Comparison of ENCODE assay signal across 8 cellular contexts in genomic region chr7:99557940-99558305, GRCh38. TPM values are rescaled to one million over a fixed set of nuclear protein-coding genes. Genes with fewer than 3 reads are reported as not detected.
DNase-seq lines count a peak whose midpoint lies in the region; ATAC-seq and TF ChIP-seq lines count a peak whose summit lies in the region.

No MANE protein-coding gene starts in this region.

- no peak for TF ChIP-seq CTCF in adrenal gland (IDR thresholded peaks at IDR 0.05)
- no peak for TF ChIP-seq CTCF in right lobe of liver (IDR thresholded peaks at IDR 0.05)
- no peak for TF ChIP-seq CTCF in tibial nerve (IDR thresholded peaks at IDR 0.05)

- H3K4me1 Mint-ChIP-seq in activated T-cell treated with anti-CD3 and anti-CD28 coated beads, Interleukin-2, amount 50 U/mL, for 24 hours (ENCODE audit: low read depth): peaks cover 53% of the 10 kb centered on the region

- H3K27ac ChIP-seq in adrenal gland (peak overlapping the region; percentile 88 to 99 (median 97)), right lobe of liver (peak overlapping the region; percentile 92 to 99 (median 92)), tibial nerve (peak overlapping the region; percentile 91 to 98 (median 96))

- peaks cover 92% of the 10 kb centered on the region for H3K36me3 Mint-ChIP-seq in activated T-cell treated with anti-CD3 and anti-CD28 coated beads, Interleukin-2, amount 50 U/mL, for 24 hours (ENCODE audit: low read depth)

- no peak for TF ChIP-seq EP300 in tibial nerve (IDR thresholded peaks at IDR 0.05)

- intact Hi-C loops in adrenal gland (cut with DNase I) (no loop called here), right lobe of liver (cut with DNase I) (no loop called here)

- WGBS in adrenal gland, 4 donors: 1 to 2% (median 1%) methylated on average over 17 of the region's 17 CpGs
- 0% methylated on average over 15 of the region's 17 CpGs for WGBS in right lobe of liver (ENCODE audit: insufficient coverage, low coverage, low lambda C conversion rate, missing lambda C conversion rate)
- WGBS in tibial nerve, 2 donors: 2 to 3% methylated on average over 17 of the region's 17 CpGs

- H3K27me3 Mint-ChIP-seq in activated T-cell treated with anti-CD3 and anti-CD28 coated beads, Interleukin-2, amount 50 U/mL, for 24 hours: no peaks in the 10 kb centered on the region

- no peaks in the 10 kb centered on the region for H3K9me3 Mint-ChIP-seq in activated T-cell treated with anti-CD3 and anti-CD28 coated beads, Interleukin-2, amount 50 U/mL, for 24 hours

- H3K4me3 ChIP-seq in adrenal gland (peak overlapping the region; percentile 82 to 99 (median 89)), right lobe of liver (peak overlapping the region; percentile 95 to 97 (median 97)), tibial nerve (peak overlapping the region; percentile 82 to 98 (median 92))

- H3K9me3 ChIP-seq in adrenal gland (replicated peaks in 1 of 3) (no peaks in the 10 kb centered on the region), right lobe of liver (no peaks in the 10 kb centered on the region), tibial nerve (no peaks in the 10 kb centered on the region)

- no peak for TF ChIP-seq POLR2A in adrenal gland (IDR thresholded peaks at IDR 0.05)
- TF ChIP-seq POLR2A in right lobe of liver (IDR thresholded peaks at IDR 0.05): no peak
- TF ChIP-seq POLR2A in tibial nerve (IDR thresholded peaks at IDR 0.05): no peak

- ATAC-seq in HG03103 (IDR thresholded peaks at IDR 0.05; ENCODE audit: low read depth, unreplicated experiment): peak; percentile 40
- peak in 3 of 4 donors; percentile 8 to 65 (median 10) for ATAC-seq in right lobe of liver

- H3K27me3 ChIP-seq in adrenal gland: no peaks in the 10 kb centered on the region
- no peaks in the 10 kb centered on the region for H3K27me3 ChIP-seq in right lobe of liver
- no peaks in the 10 kb centered on the region for H3K27me3 ChIP-seq in tibial nerve

- peak overlapping the region; percentile 98 for H3K27ac Mint-ChIP-seq in activated T-cell treated with anti-CD3 and anti-CD28 coated beads, Interleukin-2, amount 50 U/mL, for 24 hours

- peak overlapping the region; percentile 94 for H3K4me3 Mint-ChIP-seq in activated T-cell treated with anti-CD3 and anti-CD28 coated beads, Interleukin-2, amount 50 U/mL, for 24 hours

- no peak for DNase-seq in activated T-cell treated with anti-CD3 and anti-CD28 coated beads, Interleukin-2, amount 50 U/mL, for 24 hours
- no peak for DNase-seq in activated T-cell treated with anti-CD3 and anti-CD28 coated beads, Interleukin-2, amount 50 U/mL, for 1 hour
- DNase-seq in adrenal gland: no peak
- no peak for DNase-seq in right lobe of liver
- no peak for DNase-seq in tibial nerve (ENCODE audit: low spot score in 2 of 2)
- no peak for DNase-seq in inferior parietal cortex (ENCODE audit: extremely low spot score)
- DNase-seq in T1000 (lab: John Stamatoyannopoulos, UW): no peak

- H3K36me3 ChIP-seq in adrenal gland (replicated peaks in 1 of 2): peaks cover 0 to 36% of the 10 kb centered on the region in 2 donors
- peaks cover 5 to 26% (median 16%) of the 10 kb centered on the region in 4 donors for H3K36me3 ChIP-seq in right lobe of liver
- H3K36me3 ChIP-seq in tibial nerve: peaks cover 3 to 56% (median 7%) of the 10 kb centered on the region in 3 donors

- H3K4me1 ChIP-seq in adrenal gland (replicated peaks in 1 of 2) (peaks cover 23 to 41% of the 10 kb centered on the region in 2 donors), right lobe of liver (peaks cover 0 to 18% (median 8%) of the 10 kb centered on the region in 4 donors), tibial nerve (peaks cover 0 to 63% (median 20%) of the 10 kb centered on the region in 4 donors)

RNA-seq across cellular contexts. Expression of gene ZNF655, which starts 0.5 kb away (rescaled TPM):
- total RNA-seq in adrenal gland (100 to 1,000 TPM in 2 of 8 donors, 10 to 100 TPM in 6; 44.9 to 132 (median 68.9) TPM), right lobe of liver (10 to 100 TPM; 21.5 to 44.4 (median 26.0) TPM), tibial nerve (100 to 1,000 TPM in 2 of 4 donors, 10 to 100 TPM in 2; 90.8 to 140 (median 104) TPM)
- polyA plus RNA-seq in adrenal gland: 10 to 100 TPM; 37.6 to 56.9 (median 49.3) TPM

RNA-seq across cellular contexts. Expression of gene FAM200A, which starts 6.0 kb away (rescaled TPM):
- total RNA-seq in adrenal gland (1 to 10 TPM; 4.0 to 8.9 (median 6.4) TPM), right lobe of liver (1 to 10 TPM; 1.4 to 3.4 (median 2.3) TPM), tibial nerve (1 to 10 TPM; 4.8 to 8.8 (median 5.6) TPM)
- 10 to 100 TPM in 1 of 3 donors, 1 to 10 TPM in 2; 5.6 to 10.7 (median 9.3) TPM for polyA plus RNA-seq in adrenal gland

RNA-seq across cellular contexts. Expression of gene TMEM225B, which starts 40.1 kb away (rescaled TPM):
- total RNA-seq in adrenal gland (1 to 10 TPM in 7 of 8 donors, under 1 TPM in 1; 0.52 to 4.9 (median 1.8) TPM), right lobe of liver (1 to 10 TPM in 1 of 6 experiments, under 1 TPM in 3, not detected in 2; 0.25 to 1.4 (median 0.29) TPM), tibial nerve (1 to 10 TPM in 3 of 4 donors, not detected in 1; 1.2 to 1.8 (median 1.5) TPM)
- 1 to 10 TPM; 1.4 to 2.7 (median 2.1) TPM for polyA plus RNA-seq in adrenal gland

RNA-seq across cellular contexts. Expression of gene ZKSCAN5, which starts 53.5 kb away (rescaled TPM):
- total RNA-seq in adrenal gland: 1 to 10 TPM; 7.3 to 9.9 (median 8.7) TPM
- 10 to 100 TPM in 1 of 3 donors, 1 to 10 TPM in 2; 4.5 to 12.1 (median 6.1) TPM for polyA plus RNA-seq in adrenal gland
- total RNA-seq in right lobe of liver: 1 to 10 TPM; 2.7 to 4.4 (median 3.1) TPM
- 10 to 100 TPM in 2 of 4 donors, 1 to 10 TPM in 2; 9.0 to 11.7 (median 9.9) TPM for total RNA-seq in tibial nerve

RNA-seq across cellular contexts. Expression of gene ZNF394, which starts 57.8 kb away (rescaled TPM):
- total RNA-seq in adrenal gland (10 to 100 TPM; 11.8 to 29.5 (median 23.6) TPM), right lobe of liver (10 to 100 TPM in 2 of 6 experiments, 1 to 10 TPM in 4; 6.6 to 12.3 (median 9.4) TPM), tibial nerve (10 to 100 TPM; 36.9 to 47.3 (median 44.5) TPM)
- 10 to 100 TPM; 10.5 to 31.0 (median 18.5) TPM for polyA plus RNA-seq in adrenal gland
